ENCODE assay signal across 14 cellular contexts in genomic region chr10:13797171-13797570, GRCh38.
DNase-seq lines count a peak whose midpoint lies in the region; ATAC-seq and TF ChIP-seq lines count a peak whose summit lies in the region.
"Had no signal": no experiment of that assay in that cellular context is flagged by ENCODE, and none has a peak within 500 bp of the region (broad histone marks: within the 10 kb centered on the region; RNA-seq: fewer than 3 reads in every experiment).

No MANE protein-coding gene starts in this region.

- H3K4me3 ChIP-seq in HEK293 (ENCODE audit: low read depth, low read length) = no peak overlapping the region
- H3K4me3 ChIP-seq in left lung = no peak overlapping the region
- H3K4me3 ChIP-seq: GM23338, HAP-1 had no signal

- TF ChIP-seq CTCF in 22Rv1 (IDR thresholded peaks at IDR 0.05) (peak; percentile 9; the same call in 1 of the 2 replicates), HEK293 (tag by site-specific recombination; IDR thresholded peaks at IDR 0.05) (no peak), left lung (IDR thresholded peaks at IDR 0.05) (no peak), osteocyte (IDR thresholded peaks at IDR 0.05) (no peak)

- no peaks in the 10 kb centered on the region for H3K36me3 ChIP-seq in HEK293 (ENCODE audit: control insufficient read depth in 2 of 2, insufficient read depth in 1 of 2, low read length in 2 of 2)
- no peaks in the 10 kb centered on the region for H3K36me3 ChIP-seq in left lung
- H3K36me3 ChIP-seq: HAP-1 had no signal

- H3K9me3 Mint-ChIP-seq in osteocyte (ENCODE audit: unreplicated experiment) = no peaks in the 10 kb centered on the region
- H3K9me3 Mint-ChIP-seq: CD4-positive, alpha-beta memory T cell; GM23338 had no signal

- intact Hi-C loops in left lung (cut with DNase I) (no loop called here), sciatic nerve (cut with DNase I) (no loop called here)

- peaks cover 14% of the 10 kb centered on the region for H3K4me1 ChIP-seq in HEK293 (ENCODE audit: control insufficient read depth, insufficient read depth, low read length)
- H3K4me1 ChIP-seq in left lung = peaks cover 0 to 4% of the 10 kb centered on the region in 2 donors
- H3K4me1 ChIP-seq: Caco-2, HAP-1 had no signal

- H3K36me3 Mint-ChIP-seq in osteocyte (ENCODE audit: unreplicated experiment) = peaks cover 53% of the 10 kb centered on the region
- H3K36me3 Mint-ChIP-seq: CD4-positive, alpha-beta memory T cell had no signal

- ATAC-seq in left lung (peak; percentile 81), sciatic nerve (no peak), GM19467 (IDR thresholded peaks at IDR 0.05; ENCODE audit: unreplicated experiment) (no peak)
- ATAC-seq: GM23338 had no signal

- CTCF ChIA-PET in HEK293 (lab: Yijun Ruan, JAX) = interaction anchor here (0.7 kb wide), 1 partner anchor 73 kb away, joined by 4 read pairs; no protein-coding TSS in a partner anchor

- H3K4me1 Mint-ChIP-seq in osteocyte (ENCODE audit: unreplicated experiment) = peaks cover 14% of the 10 kb centered on the region

- no peaks in the 10 kb centered on the region for H3K27me3 Mint-ChIP-seq in osteocyte (ENCODE audit: unreplicated experiment)
- H3K27me3 Mint-ChIP-seq: CD4-positive, alpha-beta memory T cell had no signal

- H3K27ac ChIP-seq in 22Rv1 = no peak overlapping the region
- H3K27ac ChIP-seq in HEK293 (ENCODE audit: extremely low read depth, low read depth, low read length) = no peak overlapping the region
- H3K27ac ChIP-seq in left lung = no peak overlapping the region

- H3K9me3 ChIP-seq in HEK293 (ENCODE audit: control insufficient read depth, insufficient read depth, low read depth, low read length) = no peaks in the 10 kb centered on the region
- H3K9me3 ChIP-seq in left lung = no peaks in the 10 kb centered on the region
- H3K9me3 ChIP-seq: Caco-2, HAP-1 had no signal

- POLR2A ChIA-PET in HEK293 (lab: Yijun Ruan, JAX) = no interaction called here

- H3K4me3 Mint-ChIP-seq in osteocyte (ENCODE audit: unreplicated experiment) = no peak overlapping the region
- H3K4me3 Mint-ChIP-seq: GM23338 had no signal

- H3K27me3 ChIP-seq in left lung = peaks cover 0 to 6% of the 10 kb centered on the region in 2 donors

- H3K27ac Mint-ChIP-seq in osteocyte (ENCODE audit: unreplicated experiment) = no peak overlapping the region
- H3K27ac Mint-ChIP-seq: GM23338 had no signal

- DNase-seq in left lung = no peak
- peak; percentile 68 for DNase-seq in osteocyte (ENCODE audit: extremely low spot score, unreplicated experiment)
- no peak for DNase-seq in NCI-H446 treated with DMSO at 0.1 percent for 48 hours (lab: John Stamatoyannopoulos, UW)
- DNase-seq in sciatic nerve (ENCODE audit: low spot score) = no peak
- DNase-seq: C1 segment of cervical spinal cord; Caco-2; CD4-positive, alpha-beta memory T cell; DMS153; DND-41 had no signal

TF ChIP-seq in HEK293, 187 proteins besides CTCF, POLR2A, EP300 and RAD21:
- no peak for TF ChIP-seq ZSCAN16 (tag by site-specific recombination; IDR thresholded peaks at IDR 0.05)
- TF ChIP-seq ZFP3 (tag by site-specific recombination; IDR thresholded peaks at IDR 0.05; ENCODE audit: low read depth) = no peak
- no peak for TF ChIP-seq ZBTB26 (tag by site-specific recombination; optimal IDR thresholded peaks at IDR 0.05)
- TF ChIP-seq KLF7 (tag by site-specific recombination; IDR thresholded peaks at IDR 0.05; ENCODE audit: borderline replicate concordance) = no peak
- TF ChIP-seq ZNF623 (tag by site-specific recombination; IDR thresholded peaks at IDR 0.05) = peak; percentile 69
TF ChIP-seq in HEK293: peak in this region for 1.
